ENCODE assay signal across 37 cellular contexts in genomic region chr6:132479131-132479530, GRCh38. TPM values are rescaled to one million over a fixed set of nuclear protein-coding genes. Genes with fewer than 3 reads are reported as not detected.
"Had no signal": no experiment of that assay in that cellular context is flagged by ENCODE, and none has a peak within 500 bp of the region (broad histone marks: within the 10 kb centered on the region; RNA-seq: fewer than 3 reads in every experiment).

No MANE protein-coding gene starts in this region.

- FAIRE-seq: pancreas had no signal

- H3K4me3 Mint-ChIP-seq: activated naive CD8-positive, alpha-beta T cell treated with anti-CD3 and anti-CD28 coated beads, Interleukin-2, amount 50 U/mL, for 24 hours; activated T-cell treated with anti-CD3 and anti-CD28 coated beads, Interleukin-2, amount 50 U/mL, for 24 hours; mesothelial cell of epicardium; neural crest cell; stimulated activated effector memory CD8-positive, alpha-beta T cell treated with anti-CD3 and anti-CD28 coated beads, Interleukin-12 subunit alpha, Interleukin-12 subunit beta, amount 100 ng/mL, for 72 hours; stimulated activated naive CD8-positive, alpha-beta T cell treated with anti-CD3 and anti-CD28 coated beads, Interleukin-15, Interleukin-2, amounts not matched to agents 100 ng/mL and 50 ng/mL, for 24 hours; T-helper 2 cell treated with Interferon-gamma antibody and Interleukin-4, amounts not matched to agents 5 μg/mL and 100 μg/mL, for 36 hours; type B pancreatic cell had no signal

- H3K4me3 ChIP-seq: breast epithelium, esophagus muscularis mucosa, gastroesophageal sphincter, hepatocyte, pancreas, prostate gland, skin epidermis, thoracic aorta, uterus had no signal

- H3K9me3 Mint-ChIP-seq: activated naive CD8-positive, alpha-beta T cell treated with anti-CD3 and anti-CD28 coated beads, Interleukin-2, amount 50 U/mL, for 24 hours; activated T-cell treated with anti-CD3 and anti-CD28 coated beads, Interleukin-2, amount 50 U/mL, for 24 hours; mesothelial cell of epicardium; naive B cell; neural crest cell; stimulated activated effector memory CD8-positive, alpha-beta T cell treated with anti-CD3 and anti-CD28 coated beads, Interleukin-12 subunit alpha, Interleukin-12 subunit beta, amount 100 ng/mL, for 72 hours; stimulated activated naive CD8-positive, alpha-beta T cell treated with anti-CD3 and anti-CD28 coated beads, Interleukin-15, Interleukin-2, amounts not matched to agents 100 ng/mL and 50 ng/mL, for 24 hours; T-helper 2 cell treated with Interferon-gamma antibody and Interleukin-4, amounts not matched to agents 5 μg/mL and 100 μg/mL, for 36 hours; type B pancreatic cell had no signal

- H3K27ac Mint-ChIP-seq: activated naive CD8-positive, alpha-beta T cell treated with anti-CD3 and anti-CD28 coated beads, Interleukin-2, amount 50 U/mL, for 24 hours; activated T-cell treated with anti-CD3 and anti-CD28 coated beads, Interleukin-2, amount 50 U/mL, for 24 hours; mesothelial cell of epicardium; stimulated activated effector memory CD8-positive, alpha-beta T cell treated with anti-CD3 and anti-CD28 coated beads, Interleukin-12 subunit alpha, Interleukin-12 subunit beta, amount 100 ng/mL, for 72 hours; stimulated activated naive CD8-positive, alpha-beta T cell treated with anti-CD3 and anti-CD28 coated beads, Interleukin-15, Interleukin-2, amounts not matched to agents 100 ng/mL and 50 ng/mL, for 24 hours; T-helper 2 cell treated with Interferon-gamma antibody and Interleukin-4, amounts not matched to agents 5 μg/mL and 100 μg/mL, for 36 hours; type B pancreatic cell had no signal

- ATAC-seq: activated naive CD8-positive, alpha-beta T cell treated with anti-CD3 and anti-CD28 coated beads, Interleukin-2, amount 50 U/mL, for 24 hours; gastroesophageal sphincter; left cardiac atrium; left ventricle myocardium superior; pancreas; sciatic nerve; stimulated activated effector memory CD8-positive, alpha-beta T cell treated with anti-CD3 and anti-CD28 coated beads, Interleukin-12 subunit alpha, Interleukin-12 subunit beta, amount 100 ng/mL, for 72 hours had no signal

- H3K27me3 Mint-ChIP-seq: activated naive CD8-positive, alpha-beta T cell treated with anti-CD3 and anti-CD28 coated beads, Interleukin-2, amount 50 U/mL, for 24 hours; activated T-cell treated with anti-CD3 and anti-CD28 coated beads, Interleukin-2, amount 50 U/mL, for 24 hours; naive B cell; stimulated activated naive CD8-positive, alpha-beta T cell treated with anti-CD3 and anti-CD28 coated beads, Interleukin-15, Interleukin-2, amounts not matched to agents 100 ng/mL and 50 ng/mL, for 24 hours; type B pancreatic cell had no signal

- H3K9me3 ChIP-seq: breast epithelium, esophagus muscularis mucosa, gastroesophageal sphincter, pancreas, prostate gland, thoracic aorta, uterus had no signal

- H3K27me3 ChIP-seq: breast epithelium, esophagus muscularis mucosa, gastroesophageal sphincter, hepatocyte, pancreas, uterus had no signal

- H2AFZ ChIP-seq: hepatocyte had no signal

- DNase-seq: activated CD4-positive, alpha-beta T cell treated with anti-CD3 and anti-CD28 coated beads for 48 hours; activated CD4-positive, alpha-beta T cell treated with anti-CD3 and anti-CD28 coated beads, Interleukin-2, amount 50 U/mL, for 48 hours; activated CD8-positive, alpha-beta memory T cell treated with anti-CD3 and anti-CD28 coated beads, Interleukin-2, amount 50 U/mL, for 4 hours; activated gamma-delta T cell treated with Interleukin-2 at 50 U/mL for 16 hours; activated naive CD4-positive, alpha-beta T cell treated with anti-CD3 and anti-CD28 coated beads, Interleukin-2, amount 50 U/mL, for 16 hours; activated naive CD8-positive, alpha-beta T cell treated with anti-CD3 and anti-CD28 coated beads, Interleukin-2, amount 50 U/mL, for 24 hours; activated T-cell treated with anti-CD3 and anti-CD28 coated beads, Interleukin-2, amount 50 U/mL, for 24 hours; central memory CD4-positive, alpha-beta T cell; dermis blood vessel endothelial cell; effector CD4-positive, alpha-beta T cell; left cardiac atrium; left ventricle myocardium superior; naive B cell; nucleus accumbens; pancreas; retina; stimulated activated CD4-positive, alpha-beta T cell treated with anti-CD3 and anti-CD28 coated beads, Interleukin-12 subunit alpha, Interleukin-12 subunit beta, amount 100 ng/mL, for 4 hours; stimulated activated CD4-positive, alpha-beta T cell treated with anti-CD3 and anti-CD28 coated beads, Interleukin-4, amount 100 ng/mL, for 1 hour; uterus had no signal

- H3K36me3 ChIP-seq: breast epithelium, gastroesophageal sphincter, pancreas, prostate gland, thoracic aorta, uterus had no signal

- H3K27ac ChIP-seq: breast epithelium, esophagus muscularis mucosa, gastroesophageal sphincter, hepatocyte, pancreas, prostate gland, skin epidermis, thoracic aorta, uterus had no signal

- H3K4me1 ChIP-seq: breast epithelium, prostate gland had no signal

- H3K4me2 ChIP-seq: hepatocyte had no signal

RNA-seq across cellular contexts. Expression of gene TAAR9, which starts 58.9 kb away (rescaled TPM):
- total RNA-seq: activated CD8-positive, alpha-beta memory T cell treated with anti-CD3 and anti-CD28 coated beads for 36 hours; breast epithelium; dermis blood vessel endothelial cell; esophagus muscularis mucosa; gastroesophageal sphincter; hepatocyte; left cardiac atrium; left ventricle myocardium superior; lung microvascular endothelial cell; mesothelial cell of epicardium; neural crest cell; pancreas; prostate gland; sciatic nerve; subcutaneous adipose tissue; thoracic aorta; uterus had no signal
- polyA plus RNA-seq: hepatocyte, keratinocyte, pancreas had no signal
